ENCODE assay signal across 19 cellular contexts in genomic region chr1:241598234-241598633, GRCh38. TPM values are rescaled to one million over a fixed set of nuclear protein-coding genes. Genes with fewer than 3 reads are reported as not detected.
DNase-seq lines count a peak whose midpoint lies in the region; ATAC-seq lines count a peak whose summit lies in the region.
"Had no signal": no experiment of that assay in that cellular context is flagged by ENCODE, and none has a peak within 500 bp of the region (broad histone marks: within the 10 kb centered on the region; RNA-seq: fewer than 3 reads in every experiment).

No MANE protein-coding gene starts in this region.

- peaks cover 38 to 55% (median 44%) of the 10 kb centered on the region in 3 donors for H3K4me1 Mint-ChIP-seq in naive B cell

- peaks cover 33 to 42% of the 10 kb centered on the region in 2 donors for H3K36me3 Mint-ChIP-seq in naive B cell

- H3K9me3 Mint-ChIP-seq in naive B cell, result peaks cover 0 to 2% (median 0%) of the 10 kb centered on the region in 7 donors
- H3K9me3 Mint-ChIP-seq: CD8-positive, alpha-beta T cell; type B pancreatic cell had no signal

- no peaks in the 10 kb centered on the region for H3K27me3 Mint-ChIP-seq in naive B cell
- H3K27me3 Mint-ChIP-seq: type B pancreatic cell had no signal

- DNase-seq in NCI-H1436 (lab: John Stamatoyannopoulos, UW) (peak; percentile 25), NCI-H1436 treated with DMSO at 0.1 percent for 48 hours (lab: John Stamatoyannopoulos, UW) (no peak), naive B cell (peak; percentile 7)
- DNase-seq in activated CD4-positive, CD25-positive, alpha-beta regulatory T cell treated with anti-CD3 and anti-CD28 coated beads, Interleukin-2, amount 50 U/mL, for 72 hours, result no peak
- DNase-seq: activated CD8-positive, alpha-beta T cell treated with anti-CD3 and anti-CD28 coated beads, Interleukin-2, amount 10 ng/mL, durations not matched to agents 7 days and 5 days; amygdala; CD8-positive, alpha-beta T cell; cerebellar nuclear complex; foreskin fibroblast; left ventricle myocardium superior; NCI-H187; NCI-H526 treated with DMSO at 0.1 percent for 48 hours; ovary; stimulated activated CD4-positive, alpha-beta T cell treated with anti-CD3 and anti-CD28 coated beads, Interleukin-4, amount 100 ng/mL, for 24 hours had no signal

- peak overlapping the region in 3 of 8 donors; percentile 2 to 34 (median 6) for H3K4me3 Mint-ChIP-seq in naive B cell
- H3K4me3 Mint-ChIP-seq: activated CD8-positive, alpha-beta T cell treated with anti-CD3 and anti-CD28 coated beads, Interleukin-2, amount 10 ng/mL, durations not matched to agents 7 days and 5 days; CD8-positive, alpha-beta T cell; type B pancreatic cell had no signal

- peak overlapping the region in 5 of 6 donors; percentile 64 to 91 (median 84) for H3K27ac Mint-ChIP-seq in naive B cell
- H3K27ac Mint-ChIP-seq: activated CD8-positive, alpha-beta T cell treated with anti-CD3 and anti-CD28 coated beads, Interleukin-2, amount 10 ng/mL, durations not matched to agents 7 days and 5 days; CD8-positive, alpha-beta T cell; type B pancreatic cell had no signal

- ATAC-seq in GM21737 (IDR thresholded peaks at IDR 0.05; ENCODE audit: unreplicated experiment) (peak; percentile 43), HG03571 (IDR thresholded peaks at IDR 0.05; ENCODE audit: unreplicated experiment) (peak; percentile 41), naive B cell (ENCODE audit: low read depth in 2 of 2) (peak; percentile 77 to 79), HG03439 (IDR thresholded peaks at IDR 0.05; ENCODE audit: unreplicated experiment) (no peak), HG02870 (IDR thresholded peaks at IDR 0.05; ENCODE audit: unreplicated experiment) (no peak)
- ATAC-seq: activated CD8-positive, alpha-beta T cell treated with anti-CD3 and anti-CD28 coated beads, Interleukin-2, amount 10 ng/mL, durations not matched to agents 7 days and 5 days; CD8-positive, alpha-beta T cell; left ventricle myocardium superior had no signal

RNA-seq across cellular contexts. Expression of gene CHML, which starts 41.9 kb away (rescaled TPM):
- 10 to 100 TPM in 5 of 6 donors, 1 to 10 TPM in 1; 6.5 to 17.3 (median 15.5) TPM for polyA plus RNA-seq in naive B cell (ENCODE audit: low read depth in 6 of 6)

RNA-seq across cellular contexts. Expression of gene OPN3, which starts 41.9 kb away (rescaled TPM):
- polyA plus RNA-seq in naive B cell (ENCODE audit: low read depth in 6 of 6), result 100 to 1,000 TPM; 137 to 271 (median 167) TPM

RNA-seq across cellular contexts. Expression of gene WDR64, which starts 53.8 kb away (rescaled TPM):
- under 1 TPM in 2 of 6 donors, not detected in 4; 0.14 to 0.41 TPM for polyA plus RNA-seq in naive B cell (ENCODE audit: low read depth in 6 of 6)

Comparison
In these comparisons a context has a peak if more than half of its experiments do, and no peak if none do; other contexts are left out.
1. DNase-seq: peak in NCI-H1436 (single experiment) and naive B cell (single experiment); none in NCI-H1436 treated with DMSO at 0.1 percent for 48 hours (single experiment) and activated CD4-positive, CD25-positive, alpha-beta regulatory T cell treated with anti-CD3 and anti-CD28 coated beads, Interleukin-2, amount 50 U/mL, for 72 hours (single experiment).
2. ATAC-seq: peak in GM21737 (single experiment), HG03571 (single experiment) and naive B cell (2 of 2); none in HG03439 (single experiment) and HG02870 (single experiment).